27 cellular contexts compared by ENCODE assay signal in the genomic region with DNA sequence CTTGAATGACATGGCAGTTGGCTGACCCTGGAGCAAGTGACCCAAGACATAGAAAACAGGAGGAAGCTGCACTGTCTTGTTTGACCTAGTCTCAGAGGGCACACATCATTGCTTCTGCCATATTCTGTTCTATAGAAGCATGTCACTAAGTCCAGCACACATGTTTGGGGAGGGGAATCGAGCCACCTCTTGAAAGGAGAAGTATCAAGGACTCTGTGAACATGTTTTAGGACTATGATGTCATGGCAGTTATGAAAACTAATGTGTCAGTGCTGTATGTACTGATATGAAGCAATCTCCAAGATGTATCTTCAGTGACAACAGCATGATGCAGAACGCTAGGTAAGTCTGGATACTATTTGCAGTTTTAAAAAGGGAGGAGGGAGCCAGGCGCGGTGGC. TPM values are rescaled to one million over a fixed set of nuclear protein-coding genes. Genes with fewer than 3 reads are reported as not detected.
DNase-seq lines count a peak whose midpoint lies in the region; ATAC-seq, FAIRE-seq and TF ChIP-seq lines count a peak whose summit lies in the region.
"Had no signal": no experiment of that assay in that cellular context is flagged by ENCODE, and none has a peak within 500 bp of the region (broad histone marks: within the 10 kb centered on the region; RNA-seq: fewer than 3 reads in every experiment).

No MANE protein-coding gene starts in this region.

- H3K79me2 ChIP-seq in HepG2 (ENCODE audit: insufficient read depth, low read length) (no peaks in the 10 kb centered on the region), K562 (ENCODE audit: control insufficient read depth, insufficient read depth, low read length) (no peaks in the 10 kb centered on the region)

- H2AFZ ChIP-seq in HepG2 (ENCODE audit: low read length) (no peak overlapping the region), K562 (ENCODE audit: low read depth, low read length) (no peak overlapping the region)
- H2AFZ ChIP-seq: GM23338 had no signal

- CTCF ChIA-PET in HepG2 (lab: Yijun Ruan, JAX; ENCODE audit: low intra/inter-chr PET ratio, low total read pairs): no interaction called here
- CTCF ChIA-PET in K562 (lab: Yijun Ruan, JAX; ENCODE audit: low intra/inter-chr PET ratio): no interaction called here

- no peak overlapping the region for H3K9ac ChIP-seq in HepG2 (ENCODE audit: insufficient read depth, low read depth, low read length)
- H3K9ac ChIP-seq in K562 (ENCODE audit: insufficient read depth in 1 of 2, low read depth in 2 of 2, low read length in 2 of 2): no peak overlapping the region
- H3K9ac ChIP-seq: BLaER1 treated with 17β-estradiol and CSF1 and Interleukin-3, amounts not matched to agents 10 nM and 100 nM had no signal

- H3K4me1 ChIP-seq in HepG2 (ENCODE audit: insufficient read depth, low read length): peaks cover 7% of the 10 kb centered on the region; the same call in 1 of the 2 replicates
- no peaks in the 10 kb centered on the region for H3K4me1 ChIP-seq in right lobe of liver
- peaks cover 0 to 6% of the 10 kb centered on the region in 2 experiments; a peak in 1 of 5 replicates for H3K4me1 ChIP-seq in K562 (replicated peaks in 1 of 2; ENCODE audit: control insufficient read depth in 2 of 2, insufficient read depth in 2 of 2, low read length in 2 of 2)
- H3K4me1 ChIP-seq: Caco-2 had no signal

- no peak for FAIRE-seq in HepG2 (lab: Jason Lieb, UNC)
- FAIRE-seq in K562 (lab: Jason Lieb, UNC): no peak
- FAIRE-seq: G401.6 had no signal

- DNase-seq in HepG2 (ENCODE audit: low spot score): no peak
- DNase-seq in right lobe of liver: no peak
- peak; percentile 75 for DNase-seq in MV-4-11 (lab: John Stamatoyannopoulos, UW)
- DNase-seq in K562 (ENCODE audit: extremely low read depth in 1 of 4, low spot score in 3 of 4): no peak
- DNase-seq in central memory CD4-positive, alpha-beta T cell: no peak
- no peak for DNase-seq in NCI-H82 (lab: John Stamatoyannopoulos, UW)
- DNase-seq: AML-193; Caco-2; CD8-positive, alpha-beta T cell; H9; HFFc6; NCI-H1092; NCI-H1417 treated with DMSO at 0.1 percent for 48 hours; NCI-H1694 treated with DMSO at 0.1 percent for 48 hours; NCI-H2081 treated with DMSO at 0.1 percent for 48 hours; NCI-H2171; NCI-H226; NCI-H510A; SHP77 had no signal

- POLR2A ChIA-PET in HepG2 (lab: Yijun Ruan, JAX): no interaction called here
- POLR2A ChIA-PET in K562 (lab: Yijun Ruan, JAX): no interaction called here

- TF ChIP-seq RAD21 in HepG2 (CRISPR knock-in tag; IDR thresholded peaks at IDR 0.05) (no peak), K562 (CRISPR knock-in tag; conservative IDR thresholded peaks at IDR 0.05 in 1 of 2, IDR thresholded peaks at IDR 0.05 in 1 of 2) (no peak)

- H3K4me2 ChIP-seq in HepG2 (ENCODE audit: low read depth, low read length): no peak overlapping the region
- H3K4me2 ChIP-seq in K562 (ENCODE audit: insufficient read depth, low read length): no peak overlapping the region
- H3K4me2 ChIP-seq: BLaER1 treated with 17β-estradiol and CSF1 and Interleukin-3, amounts not matched to agents 10 nM and 100 nM; GM23338 had no signal

- 73% methylated on average over 4 of the region's 4 CpGs for WGBS in HepG2 (ENCODE audit: low lambda C conversion rate)
- 88% methylated on average over 3 of the region's 4 CpGs for WGBS in right lobe of liver (ENCODE audit: insufficient coverage, low coverage, low lambda C conversion rate, missing lambda C conversion rate)
- WGBS in K562 (ENCODE audit: insufficient coverage, low coverage, missing lambda C conversion rate): 39% methylated on average over 3 of the region's 4 CpGs

- H3K27me3 ChIP-seq in HepG2 (ENCODE audit: control insufficient read depth in 1 of 2, insufficient read depth in 2 of 2, low read length in 2 of 2): no peaks in the 10 kb centered on the region
- no peaks in the 10 kb centered on the region for H3K27me3 ChIP-seq in right lobe of liver
- H3K27me3 ChIP-seq in K562 (ENCODE audit: control insufficient read depth in 2 of 2, insufficient read depth in 2 of 2, low read length in 2 of 2): no peaks in the 10 kb centered on the region
- H3K27me3 ChIP-seq: BLaER1 treated with 17β-estradiol and CSF1 and Interleukin-3, amounts not matched to agents 10 nM and 100 nM had no signal

- TF ChIP-seq CTCF in HepG2 (CRISPR knock-in tag; IDR thresholded peaks at IDR 0.05) (no peak), right lobe of liver (IDR thresholded peaks at IDR 0.05) (no peak), K562 (IDR thresholded peaks at IDR 0.05 in 2 of 3, conservative IDR thresholded peaks at IDR 0.05 in 1 of 3; ENCODE audit: insufficient read depth in 2 of 3, low read depth in 1 of 3, low read length in 3 of 3) (no peak)

- H3K36me3 ChIP-seq in HepG2 (replicated peaks in 1 of 2; ENCODE audit: control insufficient read depth in 1 of 2, insufficient read depth in 2 of 2, low read length in 2 of 2) (no peaks in the 10 kb centered on the region), right lobe of liver (no peaks in the 10 kb centered on the region), K562 (ENCODE audit: control insufficient read depth, insufficient read depth, low read length) (no peaks in the 10 kb centered on the region; the same call in 2 of the 3 replicates)

- in situ Hi-C loops in HepG2 (cut with HindIII; ENCODE audit: extremely low pct_ligation_motif_present, low pct_unique_long_range_greater_than_20kb): no loop called here
- in situ Hi-C loops in K562 (cut with MboI): no loop called here

- BruUV-seq in HepG2 (replicated peaks; lab: Mats Ljungman, UMichigan) (no TSS peak), K562 (replicated peaks; lab: Mats Ljungman, UMichigan) (no TSS peak)

- no peaks in the 10 kb centered on the region for H3K9me1 ChIP-seq in K562 (ENCODE audit: control insufficient read depth, insufficient read depth, low read length)

- intact Hi-C loops in HepG2 (cut with micrococcal nuclease; ENCODE audit: unreplicated experiment): no loop called here
- intact Hi-C loops in right lobe of liver (cut with DNase I): no loop called here
- intact Hi-C loops in K562 (cut with micrococcal nuclease): no loop called here

- no peak for TF ChIP-seq EP300 in HepG2 (IDR thresholded peaks at IDR 0.05; ENCODE audit: low read depth in 2 of 2, low read length in 2 of 2)
- no peak for TF ChIP-seq EP300 in HepG2 (CRISPR knock-in tag; IDR thresholded peaks at IDR 0.05; ENCODE audit: borderline replicate concordance)
- no peak for TF ChIP-seq EP300 in K562 (IDR thresholded peaks at IDR 0.05; ENCODE audit: low read length)

- no peak overlapping the region for H3K4me3 ChIP-seq in HepG2 (replicated peaks in 1 of 3; ENCODE audit: insufficient read depth in 1 of 3, low read depth in 2 of 3, low read length in 3 of 3)
- H3K4me3 ChIP-seq in right lobe of liver: no peak overlapping the region
- no peak overlapping the region for H3K4me3 ChIP-seq in K562
- H3K4me3 ChIP-seq: BLaER1 treated with 17β-estradiol and CSF1 and Interleukin-3, amounts not matched to agents 10 nM and 100 nM; GM23338; SK-N-MC had no signal

- H4K20me1 ChIP-seq in HepG2 (ENCODE audit: insufficient read depth, low read length): no peaks in the 10 kb centered on the region
- no peaks in the 10 kb centered on the region for H4K20me1 ChIP-seq in K562 (replicated peaks; ENCODE audit: control insufficient read depth, insufficient read depth, low read length)
- H4K20me1 ChIP-seq: BLaER1 treated with 17β-estradiol and CSF1 and Interleukin-3, amounts not matched to agents 10 nM and 100 nM had no signal

- H3K9me3 ChIP-seq in HepG2 (ENCODE audit: low read length): no peaks in the 10 kb centered on the region
- no peaks in the 10 kb centered on the region for H3K9me3 ChIP-seq in right lobe of liver
- peaks cover 5% of the 10 kb centered on the region; the same call in 1 of the 2 replicates for H3K9me3 ChIP-seq in K562 (replicated peaks; ENCODE audit: control insufficient read depth, insufficient read depth, low read depth, low read length)
- H3K9me3 ChIP-seq: BLaER1 treated with 17β-estradiol and CSF1 and Interleukin-3, amounts not matched to agents 10 nM and 100 nM; Caco-2 had no signal

- H3K27ac ChIP-seq in HepG2 (ENCODE audit: extremely low read length, insufficient read depth, low read length) (no peak overlapping the region), right lobe of liver (no peak overlapping the region), K562 (ENCODE audit: extremely low read depth, low read depth, low read length) (no peak overlapping the region)
- H3K27ac ChIP-seq: BLaER1 treated with 17β-estradiol and CSF1 and Interleukin-3, amounts not matched to agents 10 nM and 100 nM; RWPE1; SK-N-MC had no signal

- ATAC-seq in HepG2 (no peak), right lobe of liver (no peak), K562 (no peak; the same call in 2 of the 3 replicates), HG02588 (IDR thresholded peaks at IDR 0.05; ENCODE audit: unreplicated experiment) (no peak)
- ATAC-seq: CD8-positive, alpha-beta T cell; GM23338; Panc1 had no signal

- TF ChIP-seq POLR2A in HepG2 (IDR thresholded peaks at IDR 0.05; ENCODE audit: insufficient read depth in 1 of 2, low read depth in 2 of 2, low read length in 2 of 2) (no peak), right lobe of liver (IDR thresholded peaks at IDR 0.05) (no peak), K562 (conservative IDR thresholded peaks at IDR 0.05) (no peak)

RNA-seq across cellular contexts. Expression of a gene that starts 21.9 kb away (rescaled TPM):
- total RNA-seq in HepG2 (2016; rRNA removed; fragmentation: Illumina TruSeq; extraction: Trizol) (0.09 TPM in 1 of 2 replicates, not detected in the other), right lobe of liver (under 1 TPM in 2 of 6 experiments, not detected in 4; 0.04 to 0.09 TPM), K562 (2014; rRNA removed) (0.08 and 0.09 TPM in 2 replicates), K562 (2014; rRNA removed; fragmentation: Illumina TruSeq; extraction: Trizol) (0.03 and 0.07 TPM in 2 replicates), K562 (2015; rRNA removed; fragmentation: Illumina TruSeq; extraction: Trizol) (0.08 TPM in 1 of 2 replicates, not detected in the other), K562 (2021) (0.13 and 0.31 TPM in 2 replicates)
- 0.18 and 0.30 TPM in 2 replicates for total RNA-seq in HepG2 (2016; cell fraction: cytosol; rRNA removed; fragmentation: Illumina TruSeq; extraction: Trizol; ENCODE audit: low read depth)
- total RNA-seq in HepG2 (2016; cell fraction: insoluble cytoplasmic fraction; rRNA removed; fragmentation: Illumina TruSeq; extraction: Trizol): 0.11 TPM in 1 of 2 replicates, not detected in the other
- 0.07 and 0.15 TPM in 2 replicates for total RNA-seq in HepG2 (2016; cell fraction: membrane; rRNA removed; fragmentation: Illumina TruSeq; extraction: Trizol)
- 0.13 and 0.19 TPM in 2 replicates for total RNA-seq in HepG2 (2016; cell fraction: nucleus; rRNA removed; fragmentation: Illumina TruSeq; extraction: Trizol)
- polyA plus RNA-seq in HepG2 (2011; rRNA removed) (0.04 TPM in 1 of 2 replicates, not detected in the other), K562 (2011; rRNA removed) (0.07 and 0.22 TPM in 2 replicates), K562 (2014; fragmentation: Illumina TruSeq; extraction: Trizol) (0.03 and 0.06 TPM in 2 replicates), K562 (2014; fragmentation: Nextera tagmentation; extraction: Ambion mirVana) (not detected), K562 (2014; rRNA removed) (0.01 TPM in 1 of 2 replicates, not detected in the other)
- 0.07 TPM in 1 of 2 replicates, not detected in the other for polyA plus RNA-seq in HepG2 (2011; cell fraction: cytosol; rRNA removed)
- not detected in 2 replicates for polyA plus RNA-seq in HepG2 (2011; cell fraction: nucleus; rRNA removed)
- polyA plus RNA-seq in HepG2 (2012): 0.07 TPM in 1 of 2 replicates, not detected in the other
- polyA plus RNA-seq in HepG2 (2016; cell fraction: cytosol; fragmentation: Illumina TruSeq; extraction: Trizol; ENCODE audit: low read depth): 0.24 and 0.34 TPM in 2 replicates
- not detected in 2 replicates for polyA plus RNA-seq in HepG2 (2016; cell fraction: insoluble cytoplasmic fraction; fragmentation: Illumina TruSeq; extraction: Trizol; ENCODE audit: low read depth)
- 0.19 and 0.24 TPM in 2 replicates for polyA plus RNA-seq in HepG2 (2016; cell fraction: membrane; fragmentation: Illumina TruSeq; extraction: Trizol; ENCODE audit: low read depth)
- 0.16 TPM in 1 of 2 replicates, not detected in the other for polyA plus RNA-seq in HepG2 (2016; cell fraction: nucleus; fragmentation: Illumina TruSeq; extraction: Trizol; ENCODE audit: insufficient read depth, low read depth)
- 0.07 and 0.12 TPM in 2 replicates for polyA minus RNA-seq in HepG2 (2011; rRNA and poly(A)+ RNA removed; ENCODE audit: low replicate concordance)
- not detected in 2 replicates for polyA minus RNA-seq in HepG2 (2011; cell fraction: cytosol; rRNA and poly(A)+ RNA removed)
- polyA minus RNA-seq in HepG2 (2011; cell fraction: nucleus; rRNA and poly(A)+ RNA removed): not detected in 2 replicates
- 0.26 and 0.76 TPM in 2 replicates for total RNA-seq in K562 (2011; cell fraction: chromatin; rRNA removed; ENCODE audit: low replicate concordance)
- 0.33 and 0.53 TPM in 2 replicates for total RNA-seq in K562 (2011; cell fraction: nucleolus; rRNA removed)
- 0.37 and 0.69 TPM in 2 replicates for total RNA-seq in K562 (2011; cell fraction: nucleoplasm; rRNA removed)
- 0.10 and 0.54 TPM in 2 replicates for polyA plus RNA-seq in K562 (2011; cell fraction: cytosol; rRNA removed)
- polyA plus RNA-seq in K562 (2011; cell fraction: nucleus; rRNA removed): 0.06 and 0.46 TPM in 2 replicates
- polyA plus RNA-seq in K562 (2012): 0.03 and 0.05 TPM in 2 replicates
- polyA minus RNA-seq in K562 (2011; rRNA and poly(A)+ RNA removed): 0.06 and 0.32 TPM in 2 replicates
- polyA minus RNA-seq in K562 (2011; cell fraction: cytosol; rRNA and poly(A)+ RNA removed): not detected in 2 replicates
- not detected in 2 replicates for polyA minus RNA-seq in K562 (2011; cell fraction: nucleus; rRNA and poly(A)+ RNA removed)
- total RNA-seq: Caco-2; CD8-positive, alpha-beta T cell had no signal
- polyA plus RNA-seq: IgD-negative memory B cell had no signal
